9 cellular contexts compared by ENCODE assay signal in genomic region chr3:190205739-190206138, GRCh38.
DNase-seq lines count a peak whose midpoint lies in the region; ATAC-seq lines count a peak whose summit lies in the region.
"Had no signal": no experiment of that assay in that cellular context is flagged by ENCODE, and none has a peak within 500 bp of the region (broad histone marks: within the 10 kb centered on the region; RNA-seq: fewer than 3 reads in every experiment).

No MANE protein-coding gene starts in this region.

- ATAC-seq in GM21381 (IDR thresholded peaks at IDR 0.05; ENCODE audit: unreplicated experiment) = peak; percentile 72
- ATAC-seq in HG03439 (IDR thresholded peaks at IDR 0.05; ENCODE audit: unreplicated experiment) = peak; percentile 78
- ATAC-seq in left ventricle myocardium superior = no peak
- ATAC-seq: body of pancreas had no signal

- DNase-seq in ELR (ENCODE audit: low read depth) (peak; percentile 92), dedifferentiated amniotic fluid mesenchymal stem cell (ENCODE audit: extremely low spot score) (peak; percentile 34), left ventricle myocardium superior (no peak), amygdala (lab: John Stamatoyannopoulos, UW) (no peak), SHP77 (lab: John Stamatoyannopoulos, UW) (no peak), caudate nucleus (lab: John Stamatoyannopoulos, UW) (no peak)
- DNase-seq: body of pancreas had no signal

- H3K27ac ChIP-seq in caudate nucleus (ENCODE audit: low read depth, low read length) = no peak overlapping the region
- H3K27ac ChIP-seq: body of pancreas had no signal

- intact Hi-C loops in left ventricle myocardium superior (cut with micrococcal nuclease) = no loop called here

Comparison
In these comparisons a context has a peak if more than half of its experiments do, and no peak if none do; other contexts are left out.
1. DNase-seq: peak in ELR (single experiment) and dedifferentiated amniotic fluid mesenchymal stem cell (single experiment); none in left ventricle myocardium superior (single experiment), amygdala (0 of 56), SHP77 (0 of 2) and caudate nucleus (0 of 61).